In the genomic region with DNA sequence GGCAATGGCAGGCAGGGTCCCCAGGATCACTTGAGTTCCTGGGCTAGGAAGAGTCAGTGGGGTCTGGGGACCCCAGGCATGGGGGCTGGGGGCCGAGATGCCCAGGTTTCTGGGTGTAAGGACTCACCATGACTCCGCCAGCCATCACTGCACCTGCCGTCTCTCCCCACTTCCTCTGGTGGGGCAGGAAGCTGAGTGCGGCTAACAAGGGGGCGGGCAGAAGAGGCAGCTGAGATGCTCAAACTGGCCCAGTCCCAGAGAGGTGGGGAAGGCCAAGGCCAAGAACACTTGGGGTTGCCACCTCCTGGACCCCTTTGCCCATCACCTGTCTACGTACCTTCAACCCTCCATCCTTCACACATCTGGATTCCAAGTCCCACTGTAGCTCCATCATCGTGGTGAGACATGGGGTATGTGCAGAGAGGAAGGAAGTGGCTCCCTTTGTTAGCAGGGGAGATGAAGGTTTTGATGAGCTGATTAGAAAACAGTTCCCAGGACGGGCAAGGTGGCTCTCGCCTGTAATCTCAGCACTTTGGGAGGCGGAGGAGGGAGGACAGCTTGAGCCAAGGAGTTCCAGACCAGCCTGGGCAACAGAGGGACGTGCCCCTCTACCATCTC, we compare ENCODE assay signal across 8 cellular contexts. TPM values are rescaled to one million over a fixed set of nuclear protein-coding genes. Genes with fewer than 3 reads are reported as not detected.
DNase-seq lines count a peak whose midpoint lies in the region; ATAC-seq, FAIRE-seq and TF ChIP-seq lines count a peak whose summit lies in the region.

SEPTIN1 (minus strand) TSS at position 164 of the 618 bp plus-strand sequence; CDS start at position 145, 19 bp downstream.

- H3K27me3 ChIP-seq in small intestine (ENCODE audit: control insufficient read depth in 2 of 2, insufficient read depth in 2 of 2, low read length in 2 of 2) = no peaks in the 10 kb centered on the region

- H3K4me1 ChIP-seq in small intestine (ENCODE audit: control insufficient read depth in 2 of 2, insufficient read depth in 1 of 2, low read depth in 1 of 2, low read length in 1 of 2) = peaks cover 0 to 2% of the 10 kb centered on the region in 2 donors

- no TSS peak for BruUV-seq in Calu3 (replicated peaks; lab: Mats Ljungman, UMichigan)

- no peaks in the 10 kb centered on the region for H3K36me3 ChIP-seq in small intestine (ENCODE audit: control insufficient read depth in 2 of 2, insufficient read depth in 2 of 2, low read length in 2 of 2)

- no peaks in the 10 kb centered on the region for H3K27me3 Mint-ChIP-seq in Calu3 (ENCODE audit: unreplicated experiment)

- no peaks in the 10 kb centered on the region for H3K9me3 ChIP-seq in small intestine (ENCODE audit: control insufficient read depth, low read depth)

- peaks cover 17% of the 10 kb centered on the region for H3K4me1 Mint-ChIP-seq in Calu3 (ENCODE audit: low read depth, unreplicated experiment)

- H3K36me3 Mint-ChIP-seq in Calu3 (ENCODE audit: insufficient read depth, unreplicated experiment) = peaks cover 38% of the 10 kb centered on the region

- no peak for DNase-seq in Calu3
- peak; percentile 7 for DNase-seq in MV-4-11 (lab: John Stamatoyannopoulos, UW)
- DNase-seq in activated effector memory CD4-positive, alpha-beta T cell treated with Interleukin-2 at 50 U/mL for 16 hours = peak; percentile 78
- DNase-seq in small intestine = peak; percentile 55
- no peak for DNase-seq in COLO829 (ENCODE audit: low spot score)
- no peak for DNase-seq in HT-29 (ENCODE audit: low spot score)

- peak within 1 kb of the TSS in 1 of 2 donors; percentile 39 for H3K4me3 ChIP-seq in small intestine (ENCODE audit: low read depth in 1 of 2, low read length in 2 of 2)

- intact Hi-C loops in Calu3 (cut with micrococcal nuclease; ENCODE audit: unreplicated experiment) = no loop called here

- no peak within 1 kb of the TSS for H3K4me3 Mint-ChIP-seq in Calu3 (ENCODE audit: low read depth, unreplicated experiment)

- H3K27ac Mint-ChIP-seq in Calu3 (ENCODE audit: unreplicated experiment) = peak within 1 kb of the TSS; percentile 50

- CTCF ChIA-PET in Calu3 (lab: Charles Lee) = interaction anchor here (0.7 to 1.7 kb wide), 2 partner anchors 12 to 13 kb away, joined by 3 to 4 read pairs; partner anchors contain the start of genes TBC1D10B and ZNF48

- H3K9me3 Mint-ChIP-seq in Calu3 (ENCODE audit: low read depth, unreplicated experiment) = no peaks in the 10 kb centered on the region

- TF ChIP-seq CTCF in Calu3 (IDR thresholded peaks at IDR 0.05; ENCODE audit: unreplicated experiment) = no peak

- H3K27ac ChIP-seq in small intestine (ENCODE audit: low read depth in 1 of 2, low read length in 1 of 2) = peak within 1 kb of the TSS; percentile 42 to 43

- ATAC-seq in GM21786 (IDR thresholded peaks at IDR 0.05; ENCODE audit: unreplicated experiment) (no peak), HG03469 (IDR thresholded peaks at IDR 0.05; ENCODE audit: unreplicated experiment) (no peak)

- WGBS in small intestine, 3 donors = 35 to 46% (median 42%) methylated on average over 10 to 11 of the region's 11 CpGs

- FAIRE-seq in small intestine (lab: Jason Lieb, UNC) = no peak

RNA-seq across cellular contexts. Expression of gene SEPTIN1, which starts in this region (rescaled TPM):
- total RNA-seq in Calu3 (2022) = 1.5 and 1.9 TPM in 2 replicates
- 10 to 100 TPM in 1 of 3 donors, 1 to 10 TPM in 2; 5.6 to 21.1 (median 7.2) TPM for polyA plus RNA-seq in small intestine
- 0.16 TPM in 1 of 2 replicates, not detected in the other for total RNA-seq in HT-29 (2014; rRNA removed; shearing (Covaris generic))

Comparison
In these comparisons a context has a peak if more than half of its experiments do, and no peak if none do; other contexts are left out.
1. DNase-seq: peak in MV-4-11 (single experiment), activated effector memory CD4-positive, alpha-beta T cell treated with Interleukin-2 at 50 U/mL for 16 hours (single experiment) and small intestine (single experiment); none in Calu3 (single experiment), COLO829 (single experiment) and HT-29 (single experiment).